In the genomic region with DNA sequence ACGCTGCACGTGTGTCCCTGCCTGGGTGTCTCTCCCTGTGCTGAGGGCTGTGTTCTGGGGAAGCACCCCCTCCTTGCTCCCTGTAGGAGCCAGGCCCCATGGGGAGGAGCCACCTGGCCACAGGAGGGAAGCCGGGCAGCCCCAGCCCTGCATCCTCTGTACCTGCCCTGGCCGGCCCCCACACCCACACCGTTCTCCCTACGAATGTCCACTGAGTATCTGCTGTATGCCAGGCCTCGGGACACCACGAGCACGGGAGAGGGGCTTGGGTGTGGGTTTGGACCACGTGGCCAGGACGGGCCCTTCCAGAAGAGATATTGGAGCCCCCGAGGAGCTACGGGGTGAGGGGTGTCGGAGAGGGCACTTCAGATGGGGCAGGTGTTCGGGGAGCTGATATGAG, we compare ENCODE assay signal across 2 cellular contexts.
TF ChIP-seq lines count a peak whose summit lies in the region.

No MANE protein-coding gene starts in this region.

TF ChIP-seq in HEK293, 187 proteins besides CTCF, POLR2A, EP300 and RAD21:
- TF ChIP-seq ZNF433 (tag by site-specific recombination; IDR thresholded peaks at IDR 0.05; ENCODE audit: low read depth) (no peak), GLIS1 (tag by site-specific recombination; IDR thresholded peaks at IDR 0.05) (peak; percentile 40; the same call in 1 of the 2 replicates), ZNF549 (tag by site-specific recombination; IDR thresholded peaks at IDR 0.05) (no peak), ZFHX2 (tag by site-specific recombination; conservative IDR thresholded peaks at IDR 0.05) (no peak), ZNF558 (tag by site-specific recombination; IDR thresholded peaks at IDR 0.05) (no peak)
- TF ChIP-seq, protein P1, sequence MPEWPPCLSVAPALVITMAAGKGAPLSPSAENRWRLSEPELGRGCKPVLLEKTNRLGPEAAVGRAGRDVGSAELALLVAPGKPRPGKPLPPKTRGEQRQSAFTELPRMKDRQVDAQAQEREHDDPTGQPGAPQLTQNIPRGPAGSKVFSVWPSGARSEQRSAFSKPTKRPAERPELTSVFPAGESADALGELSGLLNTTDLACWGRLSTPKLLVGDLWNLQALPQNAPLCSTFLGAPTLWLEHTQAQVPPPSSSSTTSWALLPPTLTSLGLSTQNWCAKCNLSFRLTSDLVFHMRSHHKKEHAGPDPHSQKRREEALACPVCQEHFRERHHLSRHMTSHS (tag by site-specific recombination; IDR thresholded peaks at IDR 0.05): no peak
- TF ChIP-seq, protein P2, sequence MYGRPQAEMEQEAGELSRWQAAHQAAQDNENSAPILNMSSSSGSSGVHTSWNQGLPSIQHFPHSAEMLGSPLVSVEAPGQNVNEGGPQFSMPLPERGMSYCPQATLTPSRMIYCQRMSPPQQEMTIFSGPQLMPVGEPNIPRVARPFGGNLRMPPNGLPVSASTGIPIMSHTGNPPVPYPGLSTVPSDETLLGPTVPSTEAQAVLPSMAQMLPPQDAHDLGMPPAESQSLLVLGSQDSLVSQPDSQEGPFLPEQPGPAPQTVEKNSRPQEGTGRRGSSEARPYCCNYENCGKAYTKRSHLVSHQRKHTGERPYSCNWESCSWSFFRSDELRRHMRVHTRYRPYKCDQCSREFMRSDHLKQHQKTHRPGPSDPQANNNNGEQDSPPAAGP (tag by site-specific recombination; IDR thresholded peaks at IDR 0.05): no peak

TF ChIP-seq in K562, 482 proteins besides CTCF, POLR2A, EP300 and RAD21:
- TF ChIP-seq RBFOX2 (IDR thresholded peaks at IDR 0.05; ENCODE audit: low read depth, low read length) (0 out of 2 replicates have a peak, but pooled peaks have one; percentile 3), ESRRB (CRISPR knock-in tag; IDR thresholded peaks at IDR 0.05; ENCODE audit: borderline replicate concordance) (no peak)
